In genomic region chr2:17539993-17540812, GRCh38 we compare ENCODE assay signal across 9 cellular contexts. TPM values are rescaled to one million over a fixed set of nuclear protein-coding genes. Genes with fewer than 3 reads are reported as not detected.
DNase-seq lines count a peak whose midpoint lies in the region; ATAC-seq and TF ChIP-seq lines count a peak whose summit lies in the region.
"Had no signal": no experiment of that assay in that cellular context is flagged by ENCODE, and none has a peak within 500 bp of the region (broad histone marks: within the 10 kb centered on the region; RNA-seq: fewer than 3 reads in every experiment).

Gene VSNL1 (plus strand): TSS chr2:17540696. CDS start chr2:17592075, 51,379 bp downstream.

- H3K27ac Mint-ChIP-seq in activated CD4-positive, alpha-beta memory T cell treated with anti-CD3 and anti-CD28 coated beads, Interleukin-2, amount 10 ng/mL, durations not matched to agents 7 days and 5 days, result no peak within 1 kb of the TSS
- no peak within 1 kb of the TSS for H3K27ac Mint-ChIP-seq in activated CD4-positive, alpha-beta memory T cell treated with anti-CD3 and anti-CD28 coated beads for 36 hours
- H3K27ac Mint-ChIP-seq in nephron progenitor cell, result peak within 1 kb of the TSS; percentile 84

- no peak for TF ChIP-seq POLR2A in erythroblast (IDR thresholded peaks at IDR 0.05; ENCODE audit: low read length)

- H3K4me3 Mint-ChIP-seq in activated CD4-positive, alpha-beta memory T cell treated with anti-CD3 and anti-CD28 coated beads, Interleukin-2, amount 10 ng/mL, durations not matched to agents 7 days and 5 days, result peak within 1 kb of the TSS; percentile 30
- no peak within 1 kb of the TSS for H3K4me3 Mint-ChIP-seq in activated CD4-positive, alpha-beta memory T cell treated with anti-CD3 and anti-CD28 coated beads for 36 hours
- peak within 1 kb of the TSS; percentile 88 for H3K4me3 Mint-ChIP-seq in nephron progenitor cell

- ATAC-seq in GM21619 (IDR thresholded peaks at IDR 0.05; ENCODE audit: unreplicated experiment), result no peak

- H3K36me3 Mint-ChIP-seq in activated CD4-positive, alpha-beta memory T cell treated with anti-CD3 and anti-CD28 coated beads, Interleukin-2, amount 10 ng/mL, durations not matched to agents 7 days and 5 days (ENCODE audit: low read depth), result no peaks in the 10 kb centered on the region
- no peaks in the 10 kb centered on the region for H3K36me3 Mint-ChIP-seq in activated CD4-positive, alpha-beta memory T cell treated with anti-CD3 and anti-CD28 coated beads for 36 hours
- no peaks in the 10 kb centered on the region for H3K36me3 Mint-ChIP-seq in nephron progenitor cell (ENCODE audit: low read depth)

- intact Hi-C loops in activated CD4-positive, alpha-beta memory T cell treated with anti-CD3 and anti-CD28 coated beads for 36 hours (cut with micrococcal nuclease), result no loop called here

- POLR2A ChIA-PET in activated CD4-positive, alpha-beta memory T cell treated with anti-CD3 and anti-CD28 coated beads, Interleukin-2, amount 10 ng/mL, durations not matched to agents 7 days and 5 days (lab: Charles Lee), result no interaction called here
- POLR2A ChIA-PET in activated CD4-positive, alpha-beta memory T cell treated with anti-CD3 and anti-CD28 coated beads for 36 hours (lab: Charles Lee), result no interaction called here

- TF ChIP-seq CTCF in fibroblast of villous mesenchyme (IDR thresholded peaks at IDR 0.05; ENCODE audit: insufficient read depth, low read depth, low read length) (no peak), nephron progenitor cell (IDR thresholded peaks at IDR 0.05) (no peak)

- H3K9me3 Mint-ChIP-seq in activated CD4-positive, alpha-beta memory T cell treated with anti-CD3 and anti-CD28 coated beads, Interleukin-2, amount 10 ng/mL, durations not matched to agents 7 days and 5 days, result no peaks in the 10 kb centered on the region
- no peaks in the 10 kb centered on the region for H3K9me3 Mint-ChIP-seq in activated CD4-positive, alpha-beta memory T cell treated with anti-CD3 and anti-CD28 coated beads for 36 hours
- H3K9me3 Mint-ChIP-seq in nephron progenitor cell, result no peaks in the 10 kb centered on the region

- CTCF ChIA-PET in activated CD4-positive, alpha-beta memory T cell treated with anti-CD3 and anti-CD28 coated beads, Interleukin-2, amount 10 ng/mL, durations not matched to agents 7 days and 5 days (lab: Charles Lee), result no interaction called here
- CTCF ChIA-PET in activated CD4-positive, alpha-beta memory T cell treated with anti-CD3 and anti-CD28 coated beads for 36 hours (lab: Charles Lee), result no interaction called here

- peaks cover 2% of the 10 kb centered on the region for H3K4me1 Mint-ChIP-seq in activated CD4-positive, alpha-beta memory T cell treated with anti-CD3 and anti-CD28 coated beads, Interleukin-2, amount 10 ng/mL, durations not matched to agents 7 days and 5 days
- peaks cover 7% of the 10 kb centered on the region for H3K4me1 Mint-ChIP-seq in activated CD4-positive, alpha-beta memory T cell treated with anti-CD3 and anti-CD28 coated beads for 36 hours (ENCODE audit: low read depth)
- peaks cover 47% of the 10 kb centered on the region for H3K4me1 Mint-ChIP-seq in nephron progenitor cell

- DNase-seq in activated CD4-positive, alpha-beta memory T cell treated with anti-CD3 and anti-CD28 coated beads, Interleukin-2, amount 10 ng/mL, durations not matched to agents 7 days and 5 days, result no peak
- DNase-seq in activated CD4-positive, alpha-beta memory T cell treated with anti-CD3 and anti-CD28 coated beads for 36 hours, result no peak
- peak; percentile 91 for DNase-seq in SK-N-DZ (ENCODE audit: low spot score)
- DNase-seq in fibroblast of villous mesenchyme (ENCODE audit: low read depth), result peak; percentile 79
- DNase-seq in nephron progenitor cell, result peak; percentile 96
- no peak for DNase-seq in erythroblast (lab: John Stamatoyannopoulos, UW)
- no peak for DNase-seq in stimulated activated CD4-positive, alpha-beta T cell treated with anti-CD3 and anti-CD28 coated beads, Interleukin-4, amount 100 ng/mL, for 4 hours

- H3K4me3 ChIP-seq in fibroblast of villous mesenchyme (ENCODE audit: low read depth, low read length), result peak within 1 kb of the TSS; percentile 60
- H3K4me3 ChIP-seq: BLaER1 treated with 17β-estradiol and CSF1 and Interleukin-3, amounts not matched to agents 10 nM and 100 nM had no signal

- peaks cover 57% of the 10 kb centered on the region for H3K27me3 Mint-ChIP-seq in activated CD4-positive, alpha-beta memory T cell treated with anti-CD3 and anti-CD28 coated beads, Interleukin-2, amount 10 ng/mL, durations not matched to agents 7 days and 5 days
- peaks cover 48% of the 10 kb centered on the region for H3K27me3 Mint-ChIP-seq in activated CD4-positive, alpha-beta memory T cell treated with anti-CD3 and anti-CD28 coated beads for 36 hours
- H3K27me3 Mint-ChIP-seq in nephron progenitor cell (ENCODE audit: low read depth, poor library complexity), result peaks cover 66% of the 10 kb centered on the region

RNA-seq across cellular contexts. Expression of gene VSNL1, which starts in this region (rescaled TPM):
- not detected for total RNA-seq in activated CD4-positive, alpha-beta memory T cell treated with anti-CD3 and anti-CD28 coated beads, Interleukin-2, amount 10 ng/mL, durations not matched to agents 7 days and 5 days
- total RNA-seq in activated CD4-positive, alpha-beta memory T cell treated with anti-CD3 and anti-CD28 coated beads for 36 hours, result not detected
- polyA plus RNA-seq in SK-N-DZ (2014; cell fraction: cytosol; rRNA removed), result 0.54 and 1.0 TPM in 2 replicates
- polyA plus RNA-seq in SK-N-DZ (2014; cell fraction: nucleus; rRNA removed), result not detected in 2 replicates
- 0.32 and 0.86 TPM in 2 replicates for total RNA-seq in fibroblast of villous mesenchyme

Comparison
In these comparisons a context has a peak if more than half of its experiments do, and no peak if none do; other contexts are left out.
1. Peak in DNase-seq and H3K4me3 ChIP-seq in fibroblast of villous mesenchyme; RNA of the gene not detected or under 1 TPM.
2. DNase-seq: peak in SK-N-DZ (single experiment) and nephron progenitor cell (single experiment); none in activated CD4-positive, alpha-beta memory T cell treated with anti-CD3 and anti-CD28 coated beads, Interleukin-2, amount 10 ng/mL, durations not matched to agents 7 days and 5 days (single experiment), activated CD4-positive, alpha-beta memory T cell treated with anti-CD3 and anti-CD28 coated beads for 36 hours (single experiment), erythroblast (0 of 2) and stimulated activated CD4-positive, alpha-beta T cell treated with anti-CD3 and anti-CD28 coated beads, Interleukin-4, amount 100 ng/mL, for 4 hours (0 of 2).